In the genomic region with DNA sequence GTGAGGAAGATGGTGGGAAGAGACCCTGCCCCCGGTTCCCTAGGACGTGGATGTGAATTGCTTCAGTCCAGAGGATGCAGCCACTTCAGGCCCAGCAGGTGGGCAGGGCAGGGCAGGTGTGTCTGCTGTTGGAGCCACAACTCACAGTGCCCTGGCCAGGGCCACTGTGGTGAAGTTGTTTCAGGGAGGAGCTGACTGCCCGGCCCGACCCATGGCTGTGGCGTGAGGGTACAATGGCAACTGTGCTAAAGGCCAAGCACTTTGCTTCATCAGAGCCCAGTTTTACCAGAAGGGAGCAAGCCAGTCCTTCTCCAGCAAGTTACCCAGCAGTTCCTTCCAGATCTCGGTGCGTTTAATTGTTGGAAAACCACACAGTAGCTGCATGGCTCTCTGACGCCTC, we compare ENCODE assay signal across 21 cellular contexts.
"Had no signal": no experiment of that assay in that cellular context is flagged by ENCODE, and none has a peak within 500 bp of the region (broad histone marks: within the 10 kb centered on the region; RNA-seq: fewer than 3 reads in every experiment).

No MANE protein-coding gene starts in this region.

- FAIRE-seq: frontal cortex had no signal

- H3K9me3 ChIP-seq: prostate gland, right lobe of liver, testis, transverse colon had no signal

- H3K27me3 Mint-ChIP-seq: natural killer cell treated with Interleukin-12 subunit alpha and Interleukin-12 subunit beta and Interleukin-15 and Interleukin-18, amount 100 ng/mL, for 72 hours had no signal

- DNase-seq: cortex of kidney; dorsolateral prefrontal cortex; effector CD8-positive, alpha-beta T cell; heart left ventricle; hippocampal formation; left colon; left ventricle myocardium superior; mesenchymal stem cell; midbrain; right lobe of liver; stimulated activated CD4-positive, alpha-beta T cell treated with anti-CD3 and anti-CD28 coated beads, Interleukin-4, amount 100 ng/mL, for 1 hour; stimulated activated CD8-positive, alpha-beta memory T cell treated with anti-CD3 and anti-CD28 coated beads, Interleukin-4, amount 100 ng/mL, for 48 hours; stimulated activated naive CD8-positive, alpha-beta T cell treated with anti-CD3 and anti-CD28 coated beads, Interleukin-15, Interleukin-2, amounts not matched to agents 100 U/mL and 50 U/mL, for 24 hours; testis; transverse colon had no signal

- H3K4me1 ChIP-seq: heart left ventricle, parathyroid adenoma, prostate gland, right lobe of liver, testis, transverse colon had no signal

- H3K4me3 ChIP-seq: dorsolateral prefrontal cortex, heart left ventricle, lung, prostate gland, right lobe of liver, testis, transverse colon had no signal

- H3K27me3 ChIP-seq: dorsolateral prefrontal cortex, right lobe of liver, testis, transverse colon had no signal

- H3K9me3 Mint-ChIP-seq: natural killer cell treated with Interleukin-12 subunit alpha and Interleukin-12 subunit beta and Interleukin-15 and Interleukin-18, amount 100 ng/mL, for 72 hours; stimulated activated effector memory CD8-positive, alpha-beta T cell treated with anti-CD3 and anti-CD28 coated beads, Interleukin-12 subunit alpha, Interleukin-12 subunit beta, amount 100 ng/mL, for 72 hours had no signal

- H3K79me2 ChIP-seq: parathyroid adenoma had no signal

- H3K4me3 Mint-ChIP-seq: natural killer cell treated with Interleukin-12 subunit alpha and Interleukin-12 subunit beta and Interleukin-15 and Interleukin-18, amount 100 ng/mL, for 72 hours; stimulated activated effector memory CD8-positive, alpha-beta T cell treated with anti-CD3 and anti-CD28 coated beads, Interleukin-12 subunit alpha, Interleukin-12 subunit beta, amount 100 ng/mL, for 72 hours had no signal

- H2AFZ ChIP-seq: parathyroid adenoma had no signal

- H3K36me3 Mint-ChIP-seq: natural killer cell treated with Interleukin-12 subunit alpha and Interleukin-12 subunit beta and Interleukin-15 and Interleukin-18, amount 100 ng/mL, for 72 hours; stimulated activated effector memory CD8-positive, alpha-beta T cell treated with anti-CD3 and anti-CD28 coated beads, Interleukin-12 subunit alpha, Interleukin-12 subunit beta, amount 100 ng/mL, for 72 hours had no signal

- H3K36me3 ChIP-seq: heart left ventricle, prostate gland, right lobe of liver, transverse colon had no signal

- H3K27ac ChIP-seq: parathyroid adenoma, prostate gland, right lobe of liver, testis, transverse colon had no signal

- ATAC-seq: heart left ventricle; left colon; left ventricle myocardium superior; natural killer cell treated with Interleukin-12 subunit alpha and Interleukin-12 subunit beta and Interleukin-15 and Interleukin-18, amount 100 ng/mL, for 72 hours; right lobe of liver; stimulated activated effector memory CD8-positive, alpha-beta T cell treated with anti-CD3 and anti-CD28 coated beads, Interleukin-12 subunit alpha, Interleukin-12 subunit beta, amount 100 ng/mL, for 72 hours; stimulated activated naive CD8-positive, alpha-beta T cell treated with anti-CD3 and anti-CD28 coated beads, Interleukin-15, Interleukin-2, amounts not matched to agents 100 U/mL and 50 U/mL, for 24 hours had no signal

- H3K27ac Mint-ChIP-seq: natural killer cell treated with Interleukin-12 subunit alpha and Interleukin-12 subunit beta and Interleukin-15 and Interleukin-18, amount 100 ng/mL, for 72 hours; stimulated activated effector memory CD8-positive, alpha-beta T cell treated with anti-CD3 and anti-CD28 coated beads, Interleukin-12 subunit alpha, Interleukin-12 subunit beta, amount 100 ng/mL, for 72 hours had no signal

- H3K4me1 Mint-ChIP-seq: stimulated activated effector memory CD8-positive, alpha-beta T cell treated with anti-CD3 and anti-CD28 coated beads, Interleukin-12 subunit alpha, Interleukin-12 subunit beta, amount 100 ng/mL, for 72 hours had no signal
